8 cellular contexts compared by ENCODE assay signal in the genomic region with DNA sequence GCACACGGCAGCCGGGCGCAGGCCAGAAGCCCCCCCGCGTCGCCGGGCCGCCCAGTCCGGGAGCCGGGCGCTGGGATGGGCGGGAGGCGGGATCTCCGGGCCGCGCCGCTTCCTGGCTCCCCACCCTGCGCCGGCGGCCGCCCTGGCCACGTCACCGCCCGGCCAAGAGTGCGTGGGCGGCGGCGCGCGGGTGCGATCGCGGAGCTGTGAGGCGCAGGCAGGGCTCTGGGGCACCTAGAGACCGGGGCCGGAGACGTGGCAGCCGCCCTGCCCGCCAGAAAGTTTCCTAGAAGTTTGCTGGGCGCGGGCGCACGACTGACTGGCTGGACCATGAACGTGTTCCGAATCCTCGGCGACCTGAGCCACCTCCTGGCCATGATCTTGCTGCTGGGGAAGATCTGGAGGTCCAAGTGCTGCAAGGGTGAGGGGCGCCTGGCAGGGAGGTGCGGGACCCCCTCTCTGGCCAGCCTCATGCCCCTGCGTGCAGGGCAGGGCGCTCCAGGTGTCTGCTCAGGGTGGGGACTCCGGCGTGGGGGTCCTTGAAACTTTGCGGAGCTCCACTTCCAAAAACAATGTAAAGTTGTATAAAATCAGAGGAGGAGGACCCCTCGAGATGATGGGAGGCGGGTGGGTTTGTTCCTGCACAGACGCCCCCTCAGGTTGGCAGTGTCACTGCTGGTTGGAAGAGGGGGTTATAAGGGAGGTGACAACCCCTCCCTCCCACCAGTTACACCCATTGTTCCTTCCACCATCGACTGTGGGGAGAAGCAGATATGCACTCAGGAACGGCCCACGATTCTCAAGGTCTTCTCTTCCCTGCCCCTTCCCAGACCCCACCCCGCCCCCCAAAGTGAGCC. TPM values are rescaled to one million over a fixed set of nuclear protein-coding genes. Genes with fewer than 3 reads are reported as not detected.
DNase-seq lines count a peak whose midpoint lies in the region; ATAC-seq and TF ChIP-seq lines count a peak whose summit lies in the region.

TSS of gene KDELR3 (plus strand) at position 193 of the 857 bp plus-strand sequence. CDS start at position 331, 138 bp downstream.

- TF ChIP-seq EP300 in Ishikawa (IDR thresholded peaks at IDR 0.05; ENCODE audit: borderline replicate concordance), result no peak
- no peak for TF ChIP-seq EP300 in stomach (IDR thresholded peaks at IDR 0.05)

- H3K36me3 Mint-ChIP-seq in activated CD8-positive, alpha-beta memory T cell treated with anti-CD3 and anti-CD28 coated beads, Interleukin-2, amount 10 ng/mL, durations not matched to agents 7 days and 5 days, result no peaks in the 10 kb centered on the region

- peak; percentile 92 for ATAC-seq in activated CD8-positive, alpha-beta memory T cell treated with anti-CD3 and anti-CD28 coated beads, Interleukin-2, amount 10 ng/mL, durations not matched to agents 7 days and 5 days

- H3K4me1 ChIP-seq in esophagus (ENCODE audit: control insufficient read depth in 2 of 2, insufficient read depth in 2 of 2, low read length in 1 of 2) (peaks cover 0 to 7% of the 10 kb centered on the region in 2 donors), stomach (peaks cover 13 to 21% (median 19%) of the 10 kb centered on the region in 4 donors)

- TF ChIP-seq POLR2A in stomach (IDR thresholded peaks at IDR 0.05), result no peak

- in situ Hi-C loops in Caki2 (cut with HindIII; ENCODE audit: low pct_unique_long_range_greater_than_20kb, low sequenced_read_pairs), result no loop called here

- H3K27me3 ChIP-seq in esophagus (ENCODE audit: control insufficient read depth in 1 of 2, insufficient read depth in 2 of 2, low read length in 2 of 2), result peaks cover 0 to 1% of the 10 kb centered on the region in 2 donors
- peaks cover 0 to 53% (median 5%) of the 10 kb centered on the region in 3 donors for H3K27me3 ChIP-seq in stomach

- peaks cover 45% of the 10 kb centered on the region for H3K27me3 Mint-ChIP-seq in activated CD8-positive, alpha-beta memory T cell treated with anti-CD3 and anti-CD28 coated beads, Interleukin-2, amount 10 ng/mL, durations not matched to agents 7 days and 5 days

- H3K4me3 ChIP-seq in esophagus (ENCODE audit: low read depth in 1 of 2, low read length in 2 of 2) (peak within 1 kb of the TSS; percentile 42 to 44), stomach (peak within 1 kb of the TSS; percentile 50 to 66 (median 58))

- TF ChIP-seq CTCF in stomach (IDR thresholded peaks at IDR 0.05), result no peak

- H3K4me3 Mint-ChIP-seq in activated CD8-positive, alpha-beta memory T cell treated with anti-CD3 and anti-CD28 coated beads, Interleukin-2, amount 10 ng/mL, durations not matched to agents 7 days and 5 days, result peak within 1 kb of the TSS; percentile 55

- 7 to 8% methylated on average over 42 to 61 of the region's 61 CpGs for WGBS in esophagus, 2 donors
- 3 to 5% (median 4%) methylated on average over 26 to 61 of the region's 61 CpGs for WGBS in stomach, 5 donors

- CTCF ChIA-PET in activated CD8-positive, alpha-beta memory T cell treated with anti-CD3 and anti-CD28 coated beads, Interleukin-2, amount 10 ng/mL, durations not matched to agents 7 days and 5 days (lab: Charles Lee), result no interaction called here

- H3K9me3 ChIP-seq in esophagus (ENCODE audit: control insufficient read depth in 2 of 2, insufficient read depth in 1 of 2, low read depth in 1 of 2, low read length in 1 of 2) (no peaks in the 10 kb centered on the region), stomach (no peaks in the 10 kb centered on the region)

- H3K4me1 Mint-ChIP-seq in activated CD8-positive, alpha-beta memory T cell treated with anti-CD3 and anti-CD28 coated beads, Interleukin-2, amount 10 ng/mL, durations not matched to agents 7 days and 5 days, result peaks cover 7% of the 10 kb centered on the region

- DNase-seq in Caki2 (ENCODE audit: low read depth) (peak; percentile 74), myocyte (ENCODE audit: low read depth) (peak; percentile 60), stomach (peak; percentile 72), GF-D8 (lab: John Stamatoyannopoulos, UW) (no peak), DMS114 treated with DMSO at 0.1 percent for 48 hours (lab: John Stamatoyannopoulos, UW; ENCODE audit: unreplicated experiment) (no peak)
- DNase-seq in activated CD8-positive, alpha-beta memory T cell treated with anti-CD3 and anti-CD28 coated beads, Interleukin-2, amount 10 ng/mL, durations not matched to agents 7 days and 5 days, result peak; percentile 64

- H3K27ac Mint-ChIP-seq in activated CD8-positive, alpha-beta memory T cell treated with anti-CD3 and anti-CD28 coated beads, Interleukin-2, amount 10 ng/mL, durations not matched to agents 7 days and 5 days, result no peak within 1 kb of the TSS

- H3K27ac ChIP-seq in esophagus (ENCODE audit: low read depth in 2 of 2, low read length in 1 of 2) (peak within 1 kb of the TSS in 1 of 2 donors; percentile 18), stomach (peak within 1 kb of the TSS; percentile 44 to 73 (median 70))

- no peaks in the 10 kb centered on the region for H3K9me3 Mint-ChIP-seq in activated CD8-positive, alpha-beta memory T cell treated with anti-CD3 and anti-CD28 coated beads, Interleukin-2, amount 10 ng/mL, durations not matched to agents 7 days and 5 days (ENCODE audit: low read depth)

- TF ChIP-seq RAD21 in Ishikawa (IDR thresholded peaks at IDR 0.05; ENCODE audit: low read depth), result peak; percentile 15; the same call in 1 of the 2 replicates

- H3K36me3 ChIP-seq in esophagus (ENCODE audit: control insufficient read depth in 2 of 2, insufficient read depth in 2 of 2, low read length in 1 of 2) (no peaks in the 10 kb centered on the region), stomach (no peaks in the 10 kb centered on the region)

- intact Hi-C loops in stomach (cut with DNase I; ENCODE audit: low total_unique reads), result no loop called here

TF ChIP-seq in Ishikawa, 13 proteins besides CTCF, POLR2A, EP300 and RAD21:
- TF ChIP-seq, protein P1, sequence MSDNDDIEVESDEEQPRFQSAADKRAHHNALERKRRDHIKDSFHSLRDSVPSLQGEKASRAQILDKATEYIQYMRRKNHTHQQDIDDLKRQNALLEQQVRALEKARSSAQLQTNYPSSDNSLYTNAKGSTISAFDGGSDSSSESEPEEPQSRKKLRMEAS (IDR thresholded peaks at IDR 0.05), result peak; percentile 78
- TF ChIP-seq YY1 (IDR thresholded peaks at IDR 0.05; ENCODE audit: low read depth) (no peak), TAF1 (IDR thresholded peaks at IDR 0.05; ENCODE audit: low read depth) (no peak), FOXM1 (IDR thresholded peaks at IDR 0.05; ENCODE audit: borderline replicate concordance, low read depth) (no peak), TEAD4 (IDR thresholded peaks at IDR 0.05) (0 out of 2 replicates have a peak, but pooled peaks have one; percentile 6), EGR1 (IDR thresholded peaks at IDR 0.05) (peak; percentile 100), ZBTB7A (IDR thresholded peaks at IDR 0.05; ENCODE audit: low read depth) (0 out of 2 replicates have a peak, but pooled peaks have one; percentile 19), REST (IDR thresholded peaks at IDR 0.05; ENCODE audit: low read depth) (no peak), CREB1 (IDR thresholded peaks at IDR 0.05; ENCODE audit: low read depth) (no peak)
TF ChIP-seq in Ishikawa: peak in this region for 4.

RNA-seq across cellular contexts. Expression of gene KDELR3, which starts in this region (rescaled TPM):
- total RNA-seq in Caki2 (2014; rRNA removed; shearing (Covaris generic); ENCODE audit: low replicate concordance), result 198 and 250 TPM in 2 replicates
- 1 to 10 TPM in 1 of 2 experiments, under 1 TPM in 1; 0.23 to 1.2 TPM for total RNA-seq in activated CD8-positive, alpha-beta memory T cell treated with anti-CD3 and anti-CD28 coated beads, Interleukin-2, amount 10 ng/mL, durations not matched to agents 7 days and 5 days
- polyA plus RNA-seq in esophagus (1 to 10 TPM; 1.0 to 1.3 TPM), stomach (10 to 100 TPM in 1 of 3 donors, 1 to 10 TPM in 2; 6.4 to 12.8 (median 6.8) TPM)
- total RNA-seq in myocyte (23.4 and 28.9 TPM in 2 replicates), stomach (10 to 100 TPM in 3 of 5 donors, 1 to 10 TPM in 1, not detected in 1; 3.6 to 30.7 (median 11.6) TPM)
- 67.7 TPM for polyA plus RNA-seq in myocyte (2012)

Comparison
In these comparisons a context has a peak if more than half of its experiments do, and no peak if none do; other contexts are left out.
1. DNase-seq: peak in Caki2 (single experiment), activated CD8-positive, alpha-beta memory T cell treated with anti-CD3 and anti-CD28 coated beads, Interleukin-2, amount 10 ng/mL, durations not matched to agents 7 days and 5 days (single experiment), myocyte (single experiment) and stomach (single experiment); none in GF-D8 (single experiment) and DMS114 treated with DMSO at 0.1 percent for 48 hours (single experiment).